In genomic region chr7:30708412-30708811, GRCh38 we compare ENCODE assay signal across 30 cellular contexts. TPM values are rescaled to one million over a fixed set of nuclear protein-coding genes. Genes with fewer than 3 reads are reported as not detected.
"Had no signal": no experiment of that assay in that cellular context is flagged by ENCODE, and none has a peak within 500 bp of the region (broad histone marks: within the 10 kb centered on the region; RNA-seq: fewer than 3 reads in every experiment).

No MANE protein-coding gene starts in this region.

- H3K27ac ChIP-seq: body of pancreas, left lung, parathyroid adenoma, right lobe of liver, thoracic aorta, upper lobe of left lung, VCaP had no signal

- H3K9ac ChIP-seq: parathyroid adenoma had no signal

- H3K4me1 ChIP-seq: left lung, parathyroid adenoma, right lobe of liver had no signal

- H3K4me3 ChIP-seq: body of pancreas, gastroesophageal sphincter, left lung, right lobe of liver, smooth muscle cell, thoracic aorta, upper lobe of left lung had no signal

- H2AFZ ChIP-seq: parathyroid adenoma had no signal

- DNase-seq: activated CD4-positive, alpha-beta T cell treated with anti-CD3 and anti-CD28 coated beads, Interleukin-2, amount 10 ng/mL, durations not matched to agents 7 days and 5 days; activated CD4-positive, CD25-positive, alpha-beta regulatory T cell treated with anti-CD3 and anti-CD28 coated beads, Interleukin-2, amount 50 U/mL, for 72 hours; activated CD8-positive, alpha-beta memory T cell treated with anti-CD3 and anti-CD28 coated beads, Interleukin-2, amount 10 ng/mL, durations not matched to agents 7 days and 5 days; activated CD8-positive, alpha-beta T cell treated with anti-CD3 and anti-CD28 coated beads for 36 hours; activated gamma-delta T cell; activated naive CD4-positive, alpha-beta T cell treated with anti-CD3 and anti-CD28 coated beads, Interleukin-2, amount 50 U/mL, for 16 hours; activated naive CD8-positive, alpha-beta T cell treated with anti-CD3 and anti-CD28 coated beads, Interleukin-2, amount 50 U/mL, for 24 hours; anterior cingulate cortex; caudate nucleus; dermis blood vessel endothelial cell; effector CD8-positive, alpha-beta T cell; left lung; mammary epithelial cell; midbrain; right lobe of liver; stimulated activated CD4-positive, alpha-beta T cell treated with anti-CD3 and anti-CD28 coated beads, Interleukin-2, amount 100 ng/mL, for 48 hours; stimulated activated naive CD4-positive, alpha-beta T cell had no signal

- H3K36me3 ChIP-seq: gastroesophageal sphincter, left lung, right lobe of liver, thoracic aorta, upper lobe of left lung had no signal

- H3K9me3 ChIP-seq: body of pancreas, gastroesophageal sphincter, left lung, right lobe of liver, thoracic aorta, upper lobe of left lung had no signal

- H3K27me3 ChIP-seq: body of pancreas, gastroesophageal sphincter, left lung, right lobe of liver, upper lobe of left lung had no signal

- ATAC-seq: activated CD8-positive, alpha-beta memory T cell treated with anti-CD3 and anti-CD28 coated beads, Interleukin-2, amount 10 ng/mL, durations not matched to agents 7 days and 5 days; activated CD8-positive, alpha-beta T cell treated with anti-CD3 and anti-CD28 coated beads for 36 hours; activated naive CD8-positive, alpha-beta T cell treated with anti-CD3 and anti-CD28 coated beads, Interleukin-2, amount 50 U/mL, for 24 hours; left lung; natural killer cell treated with Interleukin-12 subunit alpha and Interleukin-12 subunit beta and Interleukin-15 and Interleukin-18, amount 100 ng/mL, for 72 hours; right lobe of liver; SK-N-SH treated with all-trans-retinoic acid at 6 μM for 48 hours had no signal

- H3K4me2 ChIP-seq: smooth muscle cell had no signal

RNA-seq across cellular contexts. Expression of gene CRHR2, which starts 26.2 kb away (rescaled TPM):
- total RNA-seq: activated CD4-positive, alpha-beta T cell treated with anti-CD3 and anti-CD28 coated beads, Interleukin-2, amount 10 ng/mL, durations not matched to agents 7 days and 5 days; activated CD8-positive, alpha-beta memory T cell treated with anti-CD3 and anti-CD28 coated beads, Interleukin-2, amount 10 ng/mL, durations not matched to agents 7 days and 5 days; activated CD8-positive, alpha-beta T cell treated with anti-CD3 and anti-CD28 coated beads for 36 hours; activated T-helper 1 cell treated with anti-CD3 and anti-CD28 coated beads, Interleukin-12 subunit alpha, Interleukin-12 subunit beta, Interleukin-2, Interleukin-4 antibody, amounts not matched to agents 30 ng/mL and 10 ng/mL and 1 ng/mL, durations not matched to agents 14 hours and 24 hours and 36 hours; dermis blood vessel endothelial cell; kidney epithelial cell; mammary epithelial cell; natural killer cell treated with Interleukin-12 subunit alpha and Interleukin-12 subunit beta and Interleukin-15 and Interleukin-18, amount 100 ng/mL, for 72 hours; pulmonary artery endothelial cell; right lobe of liver; smooth muscle cell; T-helper 2 cell treated with Interferon-gamma antibody and Interleukin-4, amounts not matched to agents 100 ng/mL and 5 ng/mL, for 36 hours had no signal
- polyA plus RNA-seq: mammary epithelial cell had no signal

RNA-seq across cellular contexts. Expression of gene INMT, which starts 43.5 kb away (rescaled TPM):
- total RNA-seq: activated CD8-positive, alpha-beta T cell treated with anti-CD3 and anti-CD28 coated beads for 36 hours; dermis blood vessel endothelial cell; kidney epithelial cell; mammary epithelial cell; pulmonary artery endothelial cell had no signal
- polyA plus RNA-seq: mammary epithelial cell had no signal
